Comparison of ENCODE assay signal across 27 cellular contexts in genomic region chr2:27571197-27571596, GRCh38.
"Had no signal": no experiment of that assay in that cellular context is flagged by ENCODE, and none has a peak within 500 bp of the region (broad histone marks: within the 10 kb centered on the region; RNA-seq: fewer than 3 reads in every experiment).

No MANE protein-coding gene starts in this region.

- ATAC-seq: naive thymus-derived CD8-positive, alpha-beta T cell; psoas muscle; right cardiac atrium; right lobe of liver; stimulated activated effector memory CD8-positive, alpha-beta T cell treated with anti-CD3 and anti-CD28 coated beads, Interleukin-12 subunit alpha, Interleukin-12 subunit beta, amount 100 ng/mL, for 72 hours; stimulated activated naive B cell treated with anti-CD40 and anti-IgM and Interleukin-4, amounts not matched to agents 10 μg/mL and 1 μg/mL and 100 μg/mL, for 72 hours; upper lobe of right lung had no signal

- H3K4me1 ChIP-seq: psoas muscle, right lobe of liver, sigmoid colon, stomach, suprapubic skin, testis, tibial artery, transverse colon, upper lobe of right lung, uterus had no signal

- H3K79me2 ChIP-seq: parathyroid adenoma had no signal

- H3K9me3 ChIP-seq: neutrophil, ovary, testis, upper lobe of right lung, uterus had no signal

- H3K27ac ChIP-seq: neutrophil, ovary, parathyroid adenoma, psoas muscle, right lobe of liver, sigmoid colon, stomach, suprapubic skin, testis, tibial artery, transverse colon, upper lobe of right lung, uterus had no signal

- H2AFZ ChIP-seq: parathyroid adenoma had no signal

- H3K4me3 ChIP-seq: ovary, psoas muscle, right lobe of liver, sigmoid colon, stomach, suprapubic skin, testis, tibial artery, transverse colon, upper lobe of right lung, uterus had no signal

- DNase-seq: naive B cell; naive thymus-derived CD8-positive, alpha-beta T cell; nephron progenitor cell; nucleus accumbens; ovary; posterior cingulate gyrus; psoas muscle; right cardiac atrium; right lobe of liver; sigmoid colon; small intestine; stimulated activated CD4-positive, alpha-beta T cell treated with anti-CD3 and anti-CD28 coated beads, Interleukin-15, amount 100 ng/mL, for 24 hours; stimulated activated CD4-positive, alpha-beta T cell treated with anti-CD3 and anti-CD28 coated beads, Interleukin-2, amount 100 ng/mL, for 24 hours; stimulated activated CD4-positive, alpha-beta T cell treated with anti-CD3 and anti-CD28 coated beads, Interleukin-2, amount 100 ng/mL, for 48 hours; stimulated activated CD4-positive, alpha-beta T cell treated with anti-CD3 and anti-CD28 coated beads, Interleukin-4, amount 100 ng/mL, for 24 hours; stimulated activated naive B cell treated with anti-CD40 and anti-IgM and Interleukin-4, amounts not matched to agents 10 μg/mL and 1 μg/mL and 100 μg/mL, for 72 hours; stimulated activated naive CD4-positive, alpha-beta T cell treated with Interleukin-2 at 50 U/mL for 16 hours; stomach; testis; tibial artery; transverse colon; upper lobe of right lung; uterus had no signal

- H3K9ac ChIP-seq: parathyroid adenoma had no signal

- H3K36me3 ChIP-seq: neutrophil, ovary, right lobe of liver, sigmoid colon, stomach, suprapubic skin, tibial artery, transverse colon, upper lobe of right lung, uterus had no signal

- H3K27me3 ChIP-seq: ovary, right lobe of liver, sigmoid colon, testis, upper lobe of right lung, uterus had no signal
